1 cellular context compared by ENCODE assay signal in the genomic region with DNA sequence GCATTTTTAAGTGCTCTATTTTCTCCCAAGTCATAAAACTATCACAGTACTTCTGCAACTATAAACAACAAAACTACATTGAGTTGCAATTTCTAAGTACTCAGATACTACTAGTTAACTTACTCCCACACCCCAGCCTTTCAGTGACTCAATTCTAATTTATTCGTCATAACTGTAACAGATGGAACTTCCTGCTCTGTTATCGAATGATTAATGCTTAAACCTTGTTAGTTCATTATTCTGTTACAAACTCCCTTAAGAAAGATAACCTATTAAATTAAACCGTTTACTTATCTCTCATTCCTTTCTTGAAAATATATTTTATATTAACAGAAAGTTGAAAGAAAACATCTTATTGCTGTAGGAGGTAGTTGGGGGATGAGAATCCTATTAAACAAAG.
TF ChIP-seq lines count a peak whose summit lies in the region.

No MANE protein-coding gene starts in this region.

TF ChIP-seq in GM23338, 12 proteins besides CTCF, POLR2A, EP300 and RAD21 (continued from another document):
- TF ChIP-seq ZNF462 (CRISPR knock-in tag; IDR thresholded peaks at IDR 0.05) (no peak), EZH2 (IDR thresholded peaks at IDR 0.05; ENCODE audit: low read depth, unreplicated experiment) (no peak), ZNF114 (CRISPR knock-in tag; IDR thresholded peaks at IDR 0.05) (no peak), EZH2phosphoT487 (IDR thresholded peaks at IDR 0.05; ENCODE audit: unreplicated experiment) (no peak), POLR2AphosphoS5 (IDR thresholded peaks at IDR 0.05; ENCODE audit: low read depth) (no peak), ETS1 (IDR thresholded peaks at IDR 0.05) (no peak), STAT1 (IDR thresholded peaks at IDR 0.05; ENCODE audit: unreplicated experiment) (no peak), JUNB (IDR thresholded peaks at IDR 0.05; ENCODE audit: unreplicated experiment) (no peak)
TF ChIP-seq in GM23338: peak in this region for 0.
